Comparison of ENCODE assay signal across 8 cellular contexts in the genomic region with DNA sequence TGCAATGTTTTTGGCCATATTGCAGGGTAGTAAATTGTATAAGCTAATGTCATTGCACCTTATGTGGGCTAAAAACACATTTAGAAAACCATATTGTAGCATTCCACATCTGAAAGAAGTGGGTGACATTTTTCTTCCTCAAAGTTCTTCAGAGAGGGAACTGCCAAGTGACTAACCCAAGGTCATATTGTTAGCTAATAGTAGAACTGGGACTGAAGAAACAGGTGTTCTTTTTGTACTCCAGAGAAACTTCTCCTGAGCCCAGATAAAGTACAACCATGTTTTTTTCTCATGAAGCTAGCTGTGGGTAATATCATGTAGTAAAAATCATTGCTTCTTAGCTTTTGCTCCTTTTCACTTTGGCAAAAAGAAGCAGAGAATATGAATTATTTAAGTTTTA.
"Had no signal": no experiment of that assay in that cellular context is flagged by ENCODE, and none has a peak within 500 bp of the region (broad histone marks: within the 10 kb centered on the region; RNA-seq: fewer than 3 reads in every experiment).

No MANE protein-coding gene starts in this region.

- DNase-seq: GDM1, GF-D8 had no signal

- ATAC-seq: GM12878 had no signal

- H3K4me3 ChIP-seq: GM12878 had no signal

- FAIRE-seq: G401.6, GM12878, GM12891, GM12892, GM18507, GM19239 had no signal
